ENCODE assay signal across 7 cellular contexts in the genomic region with DNA sequence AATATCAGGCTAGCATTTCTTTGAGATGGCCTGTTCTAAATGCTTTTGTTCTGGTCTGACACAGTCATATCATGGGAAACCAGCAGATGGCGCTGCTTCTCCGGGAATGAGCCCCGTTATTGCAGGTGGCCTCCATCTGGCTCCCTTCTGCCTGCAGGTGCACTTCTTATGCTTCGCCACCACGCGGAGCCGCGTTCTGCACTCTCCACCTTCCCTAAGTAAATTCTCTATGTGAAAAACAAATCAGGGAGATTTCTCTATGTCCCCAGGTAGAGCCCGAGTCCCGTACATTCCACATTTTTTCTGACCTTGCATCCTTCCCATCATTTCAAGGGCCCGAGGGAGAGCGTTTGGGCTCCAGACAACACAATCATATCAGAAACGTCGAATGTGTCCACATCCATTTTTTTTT. TPM values are rescaled to one million over a fixed set of nuclear protein-coding genes. Genes with fewer than 3 reads are reported as not detected.
A peak's percentile ranks its signal among the peaks of the same experiment; 100 is the strongest.
DNase-seq lines count a peak whose midpoint lies in the region; ATAC-seq and TF ChIP-seq lines count a peak whose summit lies in the region.

No MANE protein-coding gene starts in this region.

- intact Hi-C loops in adrenal gland (cut with DNase I) (loop anchor here (2.0 to 10.0 kb wide), 4 partner anchors 121 to 434 kb away; no protein-coding TSS in a partner anchor), left cardiac atrium (cut with DNase I) (loop anchor here (2.0 to 10.0 kb wide), 4 partner anchors 211 to 714 kb away; no protein-coding TSS in a partner anchor)

- H3K36me3 ChIP-seq in adrenal gland (replicated peaks in 1 of 2) = no peaks in the 10 kb centered on the region

- H3K9me3 ChIP-seq in adrenal gland (replicated peaks in 1 of 3) = no peaks in the 10 kb centered on the region

- no peak overlapping the region for H3K4me3 ChIP-seq in adrenal gland
- no peak overlapping the region for H3K4me3 ChIP-seq in retinal pigment epithelial cell (ENCODE audit: low read length)

- H3K27ac ChIP-seq in adrenal gland = no peak overlapping the region

- peak; percentile 85 for DNase-seq in NCI-H146 treated with DMSO at 0.1 percent for 48 hours (lab: John Stamatoyannopoulos, UW; ENCODE audit: unreplicated experiment)
- peak; percentile 74 for DNase-seq in T follicular helper cell (ENCODE audit: low read depth)
- peak; percentile 84 to 97 (median 92) for DNase-seq in adrenal gland
- peak; percentile 82 for DNase-seq in left cardiac atrium
- DNase-seq in retinal pigment epithelial cell (ENCODE audit: low read depth) = peak; percentile 62

- no peaks in the 10 kb centered on the region for H3K4me1 ChIP-seq in adrenal gland (replicated peaks in 1 of 2)

- TF ChIP-seq CTCF in adrenal gland (IDR thresholded peaks at IDR 0.05) (peak; percentile 96 to 99 (median 98)), retinal pigment epithelial cell (conservative IDR thresholded peaks at IDR 0.05; ENCODE audit: low read depth, low read length) (peak; percentile 99)

- ATAC-seq in GM18498 (IDR thresholded peaks at IDR 0.05; ENCODE audit: unreplicated experiment) = peak; percentile 81
- ATAC-seq in HG02870 (IDR thresholded peaks at IDR 0.05; ENCODE audit: unreplicated experiment) = peak; percentile 84
- ATAC-seq in left cardiac atrium = peak; percentile 83 to 88

- no peak for TF ChIP-seq POLR2A in adrenal gland (IDR thresholded peaks at IDR 0.05)

- 3 to 10% (median 10%) methylated on average over 14 of the region's 14 CpGs for WGBS in adrenal gland, 4 donors

- no peaks in the 10 kb centered on the region for H3K27me3 ChIP-seq in adrenal gland

RNA-seq across cellular contexts. Expression of a gene that starts 26.2 kb away (rescaled TPM):
- total RNA-seq in adrenal gland = 100 to 1,000 TPM in 1 of 8 donors, 10 to 100 TPM in 7; 45.3 to 128 (median 71.6) TPM
- 100 to 1,000 TPM in 1 of 3 donors, 10 to 100 TPM in 2; 32.7 to 134 (median 57.6) TPM for polyA plus RNA-seq in adrenal gland
- 10 to 100 TPM; 59.7 to 78.1 TPM for total RNA-seq in left cardiac atrium

RNA-seq across cellular contexts. Expression of a gene that starts 44.6 kb away (rescaled TPM):
- total RNA-seq in adrenal gland (10 to 100 TPM; 10.5 to 24.8 (median 14.4) TPM), left cardiac atrium (10 to 100 TPM; 24.6 to 34.3 TPM)
- polyA plus RNA-seq in adrenal gland = 1 to 10 TPM; 2.5 to 6.2 (median 4.4) TPM
